ENCODE assay signal across 22 cellular contexts in genomic region chr5:55625603-55625875, GRCh38.
DNase-seq lines count a peak whose midpoint lies in the region; ATAC-seq and TF ChIP-seq lines count a peak whose summit lies in the region.
"Had no signal": no experiment of that assay in that cellular context is flagged by ENCODE, and none has a peak within 500 bp of the region (broad histone marks: within the 10 kb centered on the region; RNA-seq: fewer than 3 reads in every experiment).

No MANE protein-coding gene starts in this region.

- intact Hi-C loops in uterus (cut with DNase I; ENCODE audit: low total_unique reads): no loop called here
- intact Hi-C loops in spleen (cut with DNase I; ENCODE audit: low total_unique reads): no loop called here

- H3K27me3 Mint-ChIP-seq in activated naive CD4-positive, alpha-beta T cell treated with anti-CD3 and anti-CD28 coated beads, Interleukin-2, amount 10 ng/mL, durations not matched to agents 7 days and 5 days: no peaks in the 10 kb centered on the region
- H3K27me3 Mint-ChIP-seq in nephron (ENCODE audit: low read depth): no peaks in the 10 kb centered on the region
- H3K27me3 Mint-ChIP-seq: CD4-positive, CD25-positive, alpha-beta regulatory T cell; memory B cell had no signal

- H3K27ac ChIP-seq in gastroesophageal sphincter: peak overlapping the region in 3 of 4 donors; percentile 22 to 41 (median 31)
- H3K27ac ChIP-seq in uterus: peak overlapping the region; percentile 66 to 68
- peak overlapping the region in 3 of 8 donors; percentile 1 to 20 (median 12) for H3K27ac ChIP-seq in spleen
- H3K27ac ChIP-seq: HL-60 had no signal

- H3K36me3 Mint-ChIP-seq in activated naive CD4-positive, alpha-beta T cell treated with anti-CD3 and anti-CD28 coated beads, Interleukin-2, amount 10 ng/mL, durations not matched to agents 7 days and 5 days: peaks cover 8% of the 10 kb centered on the region
- peaks cover 5% of the 10 kb centered on the region for H3K36me3 Mint-ChIP-seq in nephron (ENCODE audit: low read depth)

- peaks cover 0 to 37% (median 6%) of the 10 kb centered on the region in 3 donors for H3K4me1 ChIP-seq in gastroesophageal sphincter
- H3K4me1 ChIP-seq in uterus: peaks cover 0 to 7% of the 10 kb centered on the region in 2 donors
- peaks cover 0 to 4% (median 0%) of the 10 kb centered on the region in 6 donors for H3K4me1 ChIP-seq in spleen

- H3K9me3 ChIP-seq in gastroesophageal sphincter (no peaks in the 10 kb centered on the region), uterus (no peaks in the 10 kb centered on the region), spleen (no peaks in the 10 kb centered on the region)
- H3K9me3 ChIP-seq: SK-N-SH, tibial nerve had no signal

- TF ChIP-seq EP300 in gastroesophageal sphincter (IDR thresholded peaks at IDR 0.05): no peak

- WGBS in gastroesophageal sphincter (ENCODE audit: low coverage in 1 of 2), 2 donors: 63 to 69% methylated on average over 2 to 4 of the region's 4 CpGs
- 88 to 92% (median 91%) methylated on average over 4 of the region's 4 CpGs for WGBS in spleen, 5 donors

- no peaks in the 10 kb centered on the region for H3K9me3 Mint-ChIP-seq in activated naive CD4-positive, alpha-beta T cell treated with anti-CD3 and anti-CD28 coated beads, Interleukin-2, amount 10 ng/mL, durations not matched to agents 7 days and 5 days
- no peaks in the 10 kb centered on the region for H3K9me3 Mint-ChIP-seq in nephron
- H3K9me3 Mint-ChIP-seq: CD4-positive, CD25-positive, alpha-beta regulatory T cell; immature natural killer cell; memory B cell had no signal

- H3K36me3 ChIP-seq in gastroesophageal sphincter (no peaks in the 10 kb centered on the region), uterus (no peaks in the 10 kb centered on the region), spleen (peaks cover 0 to 25% (median 0%) of the 10 kb centered on the region in 6 donors)
- H3K36me3 ChIP-seq: tibial nerve had no signal

- no peak overlapping the region for H3K4me3 ChIP-seq in gastroesophageal sphincter
- H3K4me3 ChIP-seq in uterus: no peak overlapping the region
- H3K4me3 ChIP-seq in spleen: no peak overlapping the region
- H3K4me3 ChIP-seq: tibial nerve had no signal

- H3K4me3 Mint-ChIP-seq in activated naive CD4-positive, alpha-beta T cell treated with anti-CD3 and anti-CD28 coated beads, Interleukin-2, amount 10 ng/mL, durations not matched to agents 7 days and 5 days: no peak overlapping the region
- no peak overlapping the region for H3K4me3 Mint-ChIP-seq in nephron
- H3K4me3 Mint-ChIP-seq: CD4-positive, CD25-positive, alpha-beta regulatory T cell; immature natural killer cell; memory B cell had no signal

- no peak for ATAC-seq in gastroesophageal sphincter

- DNase-seq in activated naive CD4-positive, alpha-beta T cell treated with anti-CD3 and anti-CD28 coated beads, Interleukin-2, amount 10 ng/mL, durations not matched to agents 7 days and 5 days: no peak
- DNase-seq in activated naive CD4-positive, alpha-beta T cell treated with anti-CD3 and anti-CD28 coated beads, Interleukin-2, amount 50 U/mL, for 16 hours: no peak
- no peak for DNase-seq in uterus
- DNase-seq in T1000 (lab: John Stamatoyannopoulos, UW): no peak
- DNase-seq in spleen: no peak
- DNase-seq in hepatic stellate cell (ENCODE audit: low spot score): no peak
- DNase-seq: activated CD4-positive, alpha-beta T cell treated with anti-CD3 and anti-CD28 coated beads, Interleukin-2, amount 50 U/mL, for 4 hours; activated T-cell treated with anti-CD3 and anti-CD28 coated beads, Interleukin-2, amount 50 U/mL, for 48 hours; caudate nucleus; CD4-positive, CD25-positive, alpha-beta regulatory T cell; immature natural killer cell; NCI-H1105 treated with DMSO at 0.1 percent for 48 hours; NCI-H2171; NCI-H748 treated with DMSO at 0.1 percent for 48 hours; SK-N-SH; stimulated activated CD4-positive, alpha-beta T cell treated with anti-CD3 and anti-CD28 coated beads, Interleukin-4, amount 100 ng/mL, for 24 hours; stimulated activated CD8-positive, alpha-beta memory T cell treated with anti-CD3 and anti-CD28 coated beads, Interleukin-4, amount 100 ng/mL, for 48 hours had no signal

- H3K4me1 Mint-ChIP-seq in activated naive CD4-positive, alpha-beta T cell treated with anti-CD3 and anti-CD28 coated beads, Interleukin-2, amount 10 ng/mL, durations not matched to agents 7 days and 5 days: peaks cover 12% of the 10 kb centered on the region
- H3K4me1 Mint-ChIP-seq in nephron: peaks cover 45% of the 10 kb centered on the region
- H3K4me1 Mint-ChIP-seq: CD4-positive, CD25-positive, alpha-beta regulatory T cell; immature natural killer cell; memory B cell had no signal

- TF ChIP-seq POLR2A in gastroesophageal sphincter (IDR thresholded peaks at IDR 0.05) (no peak), uterus (IDR thresholded peaks at IDR 0.05) (no peak), spleen (IDR thresholded peaks at IDR 0.05) (no peak)

- no peaks in the 10 kb centered on the region for H3K27me3 ChIP-seq in gastroesophageal sphincter
- no peaks in the 10 kb centered on the region for H3K27me3 ChIP-seq in uterus
- H3K27me3 ChIP-seq in spleen (replicated peaks in 1 of 7): no peaks in the 10 kb centered on the region
- H3K27me3 ChIP-seq: tibial nerve had no signal

- CTCF ChIA-PET in activated naive CD4-positive, alpha-beta T cell treated with anti-CD3 and anti-CD28 coated beads, Interleukin-2, amount 10 ng/mL, durations not matched to agents 7 days and 5 days (lab: Charles Lee): no interaction called here

- peak overlapping the region; percentile 26 for H3K27ac Mint-ChIP-seq in activated naive CD4-positive, alpha-beta T cell treated with anti-CD3 and anti-CD28 coated beads, Interleukin-2, amount 10 ng/mL, durations not matched to agents 7 days and 5 days
- peak overlapping the region; percentile 65 to 99 (median 97) for H3K27ac Mint-ChIP-seq in nephron
- H3K27ac Mint-ChIP-seq: CD4-positive, CD25-positive, alpha-beta regulatory T cell; immature natural killer cell; memory B cell had no signal

- no peak for TF ChIP-seq CTCF in gastroesophageal sphincter (IDR thresholded peaks at IDR 0.05)
- TF ChIP-seq CTCF in nephron (IDR thresholded peaks at IDR 0.05; ENCODE audit: unreplicated experiment in 3 of 3): no peak
- no peak for TF ChIP-seq CTCF in uterus (IDR thresholded peaks at IDR 0.05)
- no peak for TF ChIP-seq CTCF in spleen (IDR thresholded peaks at IDR 0.05 in 8 of 11, conservative IDR thresholded peaks at IDR 0.05 in 3 of 11)
